Comparison of ENCODE assay signal across 10 cellular contexts in genomic region chr11:68267881-68268240, GRCh38.
"Had no signal": no experiment of that assay in that cellular context is flagged by ENCODE, and none has a peak within 500 bp of the region (broad histone marks: within the 10 kb centered on the region; RNA-seq: fewer than 3 reads in every experiment).

No MANE protein-coding gene starts in this region.

- H3K36me3 ChIP-seq: colonic mucosa had no signal

- H3K4me3 ChIP-seq: colonic mucosa, esophagus muscularis mucosa, testis had no signal

- H3K27ac ChIP-seq: colonic mucosa, neutrophil, testis had no signal

- ATAC-seq: activated CD4-positive, CD25-positive, alpha-beta regulatory T cell treated with anti-CD3 and anti-CD28 coated beads, Interleukin-2, amount 50 U/mL, for 24 hours; left lobe of liver had no signal

- H3K27me3 ChIP-seq: colonic mucosa, esophagus muscularis mucosa, neutrophil, testis had no signal

- H3K9me3 ChIP-seq: colonic mucosa, esophagus muscularis mucosa, neutrophil, testis had no signal

- DNase-seq: activated naive CD4-positive, alpha-beta T cell treated with Interleukin-2 at 50 U/mL for 16 hours; colonic mucosa; effector CD4-positive, alpha-beta T cell; retina; stimulated activated CD4-positive, alpha-beta T cell treated with anti-CD3 and anti-CD28 coated beads, Interleukin-4, amount 100 ng/mL, for 24 hours; testis had no signal
